In the genomic region with DNA sequence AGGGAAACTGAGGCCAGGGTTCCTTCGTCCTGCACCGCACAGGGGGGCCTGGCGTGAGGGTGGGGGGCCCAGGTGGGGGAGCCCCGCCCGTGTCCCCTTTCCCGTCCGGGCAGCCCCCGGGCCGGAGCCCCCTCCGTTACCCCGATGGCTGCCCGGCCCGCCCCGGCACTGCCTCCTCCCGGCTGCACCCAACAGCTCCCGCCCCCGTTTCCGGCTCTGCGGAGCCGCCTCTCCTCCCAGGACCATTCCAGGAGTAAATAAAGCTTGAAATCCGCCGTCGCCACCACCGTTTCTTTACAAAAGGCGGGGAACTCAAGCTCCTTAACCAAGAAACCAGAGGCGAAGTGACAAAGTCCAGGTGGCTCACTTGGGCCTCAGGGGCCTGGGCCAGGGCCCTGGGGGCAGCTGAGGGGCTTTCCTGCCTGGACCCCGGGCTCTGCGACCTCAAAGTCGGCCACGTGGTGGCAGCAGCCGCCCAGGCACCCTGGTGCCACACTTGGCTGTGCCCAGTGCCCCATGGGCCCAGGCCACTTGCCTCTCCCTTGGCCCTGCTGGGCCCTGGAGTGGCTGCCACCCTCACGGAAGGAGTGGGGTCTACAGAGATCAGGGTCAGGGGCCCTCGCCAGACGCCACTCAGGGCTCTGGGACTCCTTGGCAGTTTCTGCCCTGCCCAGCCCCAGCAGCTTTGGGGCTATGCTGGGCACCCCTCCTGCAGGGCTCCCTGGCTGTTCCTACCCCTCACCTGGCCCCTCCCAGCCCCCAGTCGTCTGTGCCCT, we compare ENCODE assay signal across 1 cellular context.
TF ChIP-seq lines count a peak whose summit lies in the region.

No MANE protein-coding gene starts in this region.

TF ChIP-seq in GM12878, 131 proteins besides CTCF, POLR2A, EP300 and RAD21 (continued from another document and continues in another):
- TF ChIP-seq ZZZ3 (IDR thresholded peaks at IDR 0.05; ENCODE audit: control insufficient read depth, insufficient read length, low read depth), result no peak
- peak; percentile 67; the same call in 1 of the 2 replicates for TF ChIP-seq ZNF217 (IDR thresholded peaks at IDR 0.05)
- no peak for TF ChIP-seq HDAC6 (IDR thresholded peaks at IDR 0.05; ENCODE audit: unreplicated experiment)
- TF ChIP-seq ASH2L (IDR thresholded peaks at IDR 0.05; ENCODE audit: borderline replicate concordance, low read depth), result peak; percentile 50; the same call in 1 of the 2 replicates
- peak; percentile 82 for TF ChIP-seq NR2F1 (conservative IDR thresholded peaks at IDR 0.05)
- no peak for TF ChIP-seq KAT2A (conservative IDR thresholded peaks at IDR 0.05; ENCODE audit: control insufficient read depth, low read depth, low read length)
- no peak for TF ChIP-seq KDM1A (IDR thresholded peaks at IDR 0.05; ENCODE audit: borderline replicate concordance)
- TF ChIP-seq CHD2 (IDR thresholded peaks at IDR 0.05; ENCODE audit: borderline replicate concordance, low read depth, low read length), result no peak
- no peak for TF ChIP-seq SREBF2 (IDR thresholded peaks at IDR 0.05; ENCODE audit: low read length)
- TF ChIP-seq ELK1 (IDR thresholded peaks at IDR 0.05; ENCODE audit: low read depth, low read length), result 0 out of 2 replicates have a peak, but pooled peaks have one; percentile 7
- no peak for TF ChIP-seq SPI1 (IDR thresholded peaks at IDR 0.05; ENCODE audit: borderline replicate concordance, insufficient read depth, low read depth, low read length)
- TF ChIP-seq, protein P1, sequence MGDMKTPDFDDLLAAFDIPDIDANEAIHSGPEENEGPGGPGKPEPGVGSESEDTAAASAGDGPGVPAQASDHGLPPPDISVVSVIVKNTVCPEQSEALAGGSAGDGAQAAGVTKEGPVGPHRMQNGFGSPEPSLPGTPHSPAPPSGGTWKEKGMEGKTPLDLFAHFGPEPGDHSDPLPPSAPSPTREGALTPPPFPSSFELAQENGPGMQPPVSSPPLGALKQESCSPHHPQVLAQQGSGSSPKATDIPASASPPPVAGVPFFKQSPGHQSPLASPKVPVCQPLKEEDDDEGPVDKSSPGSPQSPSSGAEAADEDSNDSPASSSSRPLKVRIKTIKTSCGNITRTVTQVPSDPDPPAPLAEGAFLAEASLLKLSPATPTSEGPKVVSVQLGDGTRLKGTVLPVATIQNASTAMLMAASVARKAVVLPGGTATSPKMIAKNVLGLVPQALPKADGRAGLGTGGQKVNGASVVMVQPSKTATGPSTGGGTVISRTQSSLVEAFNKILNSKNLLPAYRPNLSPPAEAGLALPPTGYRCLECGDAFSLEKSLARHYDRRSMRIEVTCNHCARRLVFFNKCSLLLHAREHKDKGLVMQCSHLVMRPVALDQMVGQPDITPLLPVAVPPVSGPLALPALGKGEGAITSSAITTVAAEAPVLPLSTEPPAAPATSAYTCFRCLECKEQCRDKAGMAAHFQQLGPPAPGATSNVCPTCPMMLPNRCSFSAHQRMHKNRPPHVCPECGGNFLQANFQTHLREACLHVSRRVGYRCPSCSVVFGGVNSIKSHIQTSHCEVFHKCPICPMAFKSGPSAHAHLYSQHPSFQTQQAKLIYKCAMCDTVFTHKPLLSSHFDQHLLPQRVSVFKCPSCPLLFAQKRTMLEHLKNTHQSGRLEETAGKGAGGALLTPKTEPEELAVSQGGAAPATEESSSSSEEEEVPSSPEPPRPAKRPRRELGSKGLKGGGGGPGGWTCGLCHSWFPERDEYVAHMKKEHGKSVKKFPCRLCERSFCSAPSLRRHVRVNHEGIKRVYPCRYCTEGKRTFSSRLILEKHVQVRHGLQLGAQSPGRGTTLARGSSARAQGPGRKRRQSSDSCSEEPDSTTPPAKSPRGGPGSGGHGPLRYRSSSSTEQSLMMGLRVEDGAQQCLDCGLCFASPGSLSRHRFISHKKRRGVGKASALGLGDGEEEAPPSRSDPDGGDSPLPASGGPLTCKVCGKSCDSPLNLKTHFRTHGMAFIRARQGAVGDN (IDR thresholded peaks at IDR 0.05), result peak; percentile 70
- TF ChIP-seq SUPT20H (IDR thresholded peaks at IDR 0.05; ENCODE audit: borderline replicate concordance, control insufficient read depth, low read depth, low read length), result no peak
- no peak for TF ChIP-seq ETV6 (conservative IDR thresholded peaks at IDR 0.05 in 1 of 2, IDR thresholded peaks at IDR 0.05 in 1 of 2; ENCODE audit: borderline replicate concordance in 1 of 2, low read depth in 1 of 2)
- TF ChIP-seq RELA (IDR thresholded peaks at IDR 0.05; ENCODE audit: borderline replicate concordance, partially characterized antibody), result peak; percentile 89
- TF ChIP-seq YY1 (IDR thresholded peaks at IDR 0.05; ENCODE audit: low read depth, low read length), result no peak; the same call in 1 of the 2 replicates
- TF ChIP-seq BCLAF1 (IDR thresholded peaks at IDR 0.05), result no peak
- no peak for TF ChIP-seq REST (IDR thresholded peaks at IDR 0.05; ENCODE audit: low read depth, low read length)
- no peak for TF ChIP-seq RFX5 (IDR thresholded peaks at IDR 0.05; ENCODE audit: low read depth, low read length)
- TF ChIP-seq NR2C2 (IDR thresholded peaks at IDR 0.05; ENCODE audit: borderline replicate concordance, control insufficient read depth, insufficient read length, low read depth), result no peak
- TF ChIP-seq JUND (IDR thresholded peaks at IDR 0.05; ENCODE audit: low read depth, low read length), result no peak
- no peak for TF ChIP-seq TCF7 (IDR thresholded peaks at IDR 0.05; ENCODE audit: borderline replicate concordance)
- TF ChIP-seq, protein P2, sequence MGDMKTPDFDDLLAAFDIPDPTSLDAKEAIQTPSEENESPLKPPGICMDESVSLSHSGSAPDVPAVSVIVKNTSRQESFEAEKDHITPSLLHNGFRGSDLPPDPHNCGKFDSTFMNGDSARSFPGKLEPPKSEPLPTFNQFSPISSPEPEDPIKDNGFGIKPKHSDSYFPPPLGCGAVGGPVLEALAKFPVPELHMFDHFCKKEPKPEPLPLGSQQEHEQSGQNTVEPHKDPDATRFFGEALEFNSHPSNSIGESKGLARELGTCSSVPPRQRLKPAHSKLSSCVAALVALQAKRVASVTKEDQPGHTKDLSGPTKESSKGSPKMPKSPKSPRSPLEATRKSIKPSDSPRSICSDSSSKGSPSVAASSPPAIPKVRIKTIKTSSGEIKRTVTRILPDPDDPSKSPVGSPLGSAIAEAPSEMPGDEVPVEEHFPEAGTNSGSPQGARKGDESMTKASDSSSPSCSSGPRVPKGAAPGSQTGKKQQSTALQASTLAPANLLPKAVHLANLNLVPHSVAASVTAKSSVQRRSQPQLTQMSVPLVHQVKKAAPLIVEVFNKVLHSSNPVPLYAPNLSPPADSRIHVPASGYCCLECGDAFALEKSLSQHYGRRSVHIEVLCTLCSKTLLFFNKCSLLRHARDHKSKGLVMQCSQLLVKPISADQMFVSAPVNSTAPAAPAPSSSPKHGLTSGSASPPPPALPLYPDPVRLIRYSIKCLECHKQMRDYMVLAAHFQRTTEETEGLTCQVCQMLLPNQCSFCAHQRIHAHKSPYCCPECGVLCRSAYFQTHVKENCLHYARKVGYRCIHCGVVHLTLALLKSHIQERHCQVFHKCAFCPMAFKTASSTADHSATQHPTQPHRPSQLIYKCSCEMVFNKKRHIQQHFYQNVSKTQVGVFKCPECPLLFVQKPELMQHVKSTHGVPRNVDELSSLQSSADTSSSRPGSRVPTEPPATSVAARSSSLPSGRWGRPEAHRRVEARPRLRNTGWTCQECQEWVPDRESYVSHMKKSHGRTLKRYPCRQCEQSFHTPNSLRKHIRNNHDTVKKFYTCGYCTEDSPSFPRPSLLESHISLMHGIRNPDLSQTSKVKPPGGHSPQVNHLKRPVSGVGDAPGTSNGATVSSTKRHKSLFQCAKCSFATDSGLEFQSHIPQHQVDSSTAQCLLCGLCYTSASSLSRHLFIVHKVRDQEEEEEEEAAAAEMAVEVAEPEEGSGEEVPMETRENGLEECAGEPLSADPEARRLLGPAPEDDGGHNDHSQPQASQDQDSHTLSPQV (IDR thresholded peaks at IDR 0.05), result peak; percentile 88
- peak; percentile 60 to 76; a peak in 3 of 4 replicates for TF ChIP-seq IKZF2 (IDR thresholded peaks at IDR 0.05)
- 0 out of 2 replicates have a peak, but pooled peaks have one; percentile 8 for TF ChIP-seq CREB1 (IDR thresholded peaks at IDR 0.05; ENCODE audit: low read depth)
- TF ChIP-seq SRF (IDR thresholded peaks at IDR 0.05; ENCODE audit: low read depth in 2 of 2, low read length in 2 of 2), result no peak
- peak; percentile 32; the same call in 1 of the 2 replicates for TF ChIP-seq ATF7 (IDR thresholded peaks at IDR 0.05; ENCODE audit: low read depth)
- TF ChIP-seq CHD4 (IDR thresholded peaks at IDR 0.05), result no peak
- TF ChIP-seq SMAD1 (IDR thresholded peaks at IDR 0.05; ENCODE audit: low read depth, partially characterized antibody), result no peak
- TF ChIP-seq, protein P3, sequence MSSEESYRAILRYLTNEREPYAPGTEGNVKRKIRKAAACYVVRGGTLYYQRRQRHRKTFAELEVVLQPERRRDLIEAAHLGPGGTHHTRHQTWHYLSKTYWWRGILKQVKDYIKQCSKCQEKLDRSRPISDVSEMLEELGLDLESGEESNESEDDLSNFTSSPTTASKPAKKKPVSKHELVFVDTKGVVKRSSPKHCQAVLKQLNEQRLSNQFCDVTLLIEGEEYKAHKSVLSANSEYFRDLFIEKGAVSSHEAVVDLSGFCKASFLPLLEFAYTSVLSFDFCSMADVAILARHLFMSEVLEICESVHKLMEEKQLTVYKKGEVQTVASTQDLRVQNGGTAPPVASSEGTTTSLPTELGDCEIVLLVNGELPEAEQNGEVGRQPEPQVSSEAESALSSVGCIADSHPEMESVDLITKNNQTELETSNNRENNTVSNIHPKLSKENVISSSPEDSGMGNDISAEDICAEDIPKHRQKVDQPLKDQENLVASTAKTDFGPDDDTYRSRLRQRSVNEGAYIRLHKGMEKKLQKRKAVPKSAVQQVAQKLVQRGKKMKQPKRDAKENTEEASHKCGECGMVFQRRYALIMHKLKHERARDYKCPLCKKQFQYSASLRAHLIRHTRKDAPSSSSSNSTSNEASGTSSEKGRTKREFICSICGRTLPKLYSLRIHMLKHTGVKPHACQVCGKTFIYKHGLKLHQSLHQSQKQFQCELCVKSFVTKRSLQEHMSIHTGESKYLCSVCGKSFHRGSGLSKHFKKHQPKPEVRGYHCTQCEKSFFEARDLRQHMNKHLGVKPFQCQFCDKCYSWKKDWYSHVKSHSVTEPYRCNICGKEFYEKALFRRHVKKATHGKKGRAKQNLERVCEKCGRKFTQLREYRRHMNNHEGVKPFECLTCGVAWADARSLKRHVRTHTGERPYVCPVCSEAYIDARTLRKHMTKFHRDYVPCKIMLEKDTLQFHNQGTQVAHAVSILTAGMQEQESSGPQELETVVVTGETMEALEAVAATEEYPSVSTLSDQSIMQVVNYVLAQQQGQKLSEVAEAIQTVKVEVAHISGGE (CRISPR knock-in tag; IDR thresholded peaks at IDR 0.05), result no peak
- TF ChIP-seq EED (IDR thresholded peaks at IDR 0.05; ENCODE audit: low read depth), result no peak
- TF ChIP-seq PBX3 (IDR thresholded peaks at IDR 0.05; ENCODE audit: insufficient replicate concordance, low read depth, low read length), result no peak
